Comparison of ENCODE assay signal across 25 cellular contexts in genomic region chr1:205340674-205341073, GRCh38.
"Had no signal": no experiment of that assay in that cellular context is flagged by ENCODE, and none has a peak within 500 bp of the region (broad histone marks: within the 10 kb centered on the region; RNA-seq: fewer than 3 reads in every experiment).

No MANE protein-coding gene starts in this region.

- H3K4me3 Mint-ChIP-seq: activated CD4-positive, alpha-beta memory T cell treated with anti-CD3 and anti-CD28 coated beads, Interleukin-2, amount 10 ng/mL, durations not matched to agents 7 days and 5 days; activated CD4-positive, alpha-beta T cell treated with anti-CD3 and anti-CD28 coated beads, Interleukin-2, amount 10 ng/mL, durations not matched to agents 24 days and 14 days; activated T-cell treated with anti-CD3 and anti-CD28 coated beads, Interleukin-2, amount 50 U/mL, for 4 hours; activated T-helper 17 cell treated with anti-CD3 and anti-CD28 coated beads, Interleukin-2, amount 50 U/mL, for 72 hours; mesothelial cell of epicardium; nephron progenitor cell; stimulated activated memory B cell treated with anti-CD40 and anti-IgM and Interleukin-4, amounts not matched to agents 10 μg/mL and 1 μg/mL and 100 μg/mL, for 72 hours; T-helper 17 cell had no signal

- H3K36me3 ChIP-seq: gastrocnemius medialis, neutrophil, suprapubic skin, tibial artery, upper lobe of right lung had no signal

- H3K4me3 ChIP-seq: gastrocnemius medialis, skin epidermis, suprapubic skin, tibial artery, upper lobe of right lung had no signal

- ATAC-seq: activated T-cell treated with anti-CD3 and anti-CD28 coated beads, Interleukin-2, amount 50 U/mL, for 4 hours; activated T-helper 17 cell treated with anti-CD3 and anti-CD28 coated beads, Interleukin-2, amount 50 U/mL, for 72 hours; gastrocnemius medialis; sciatic nerve; stimulated activated memory B cell treated with anti-CD40 and anti-IgM and Interleukin-4, amounts not matched to agents 10 μg/mL and 1 μg/mL and 100 μg/mL, for 72 hours; T-helper 17 cell; upper lobe of right lung had no signal

- DNase-seq: activated CD4-positive, alpha-beta memory T cell treated with anti-CD3 and anti-CD28 coated beads, Interleukin-2, amount 10 ng/mL, durations not matched to agents 7 days and 5 days; activated CD4-positive, alpha-beta T cell treated with anti-CD3 and anti-CD28 coated beads, Interleukin-2, amount 10 ng/mL, durations not matched to agents 24 days and 14 days; activated CD4-positive, CD25-positive, alpha-beta regulatory T cell treated with anti-CD3 and anti-CD28 coated beads, Interleukin-2, amount 50 U/mL, for 72 hours; activated gamma-delta T cell treated with Interleukin-2 at 50 U/mL for 16 hours; activated T-cell treated with anti-CD3 and anti-CD28 coated beads, Interleukin-2, amount 50 U/mL, for 4 hours; anterior cingulate cortex; dermis blood vessel endothelial cell; effector CD4-positive, alpha-beta T cell; gastrocnemius medialis; naive B cell; nephron progenitor cell; stimulated activated CD4-positive, alpha-beta T cell treated with anti-CD3 and anti-CD28 coated beads, Interleukin-4, amount 100 ng/mL, for 4 hours; stimulated activated CD8-positive, alpha-beta memory T cell treated with anti-CD3 and anti-CD28 coated beads, Interleukin-4, amount 100 ng/mL, for 48 hours; T-helper 17 cell; T1000; tibial artery; upper lobe of right lung had no signal

- H3K36me3 Mint-ChIP-seq: activated naive CD4-positive, alpha-beta T cell treated with anti-CD3 and anti-CD28 coated beads, Interleukin-2, amount 50 U/mL, for 72 hours; mesothelial cell of epicardium; naive B cell; stimulated activated memory B cell treated with anti-CD40 and anti-IgM and Interleukin-4, amounts not matched to agents 10 μg/mL and 1 μg/mL and 100 μg/mL, for 72 hours had no signal

- H3K9me3 Mint-ChIP-seq: activated CD4-positive, alpha-beta memory T cell treated with anti-CD3 and anti-CD28 coated beads, Interleukin-2, amount 10 ng/mL, durations not matched to agents 7 days and 5 days; activated CD4-positive, alpha-beta T cell treated with anti-CD3 and anti-CD28 coated beads, Interleukin-2, amount 10 ng/mL, durations not matched to agents 24 days and 14 days; activated naive CD4-positive, alpha-beta T cell treated with anti-CD3 and anti-CD28 coated beads, Interleukin-2, amount 50 U/mL, for 72 hours; activated T-cell treated with anti-CD3 and anti-CD28 coated beads, Interleukin-2, amount 50 U/mL, for 4 hours; activated T-helper 17 cell treated with anti-CD3 and anti-CD28 coated beads, Interleukin-2, amount 50 U/mL, for 72 hours; mesothelial cell of epicardium; naive B cell; nephron progenitor cell; stimulated activated memory B cell treated with anti-CD40 and anti-IgM and Interleukin-4, amounts not matched to agents 10 μg/mL and 1 μg/mL and 100 μg/mL, for 72 hours had no signal

- H3K9me3 ChIP-seq: gastrocnemius medialis, neutrophil, suprapubic skin, tibial artery, upper lobe of right lung had no signal

- H3K27ac ChIP-seq: gastrocnemius medialis, neutrophil, skin epidermis, suprapubic skin, tibial artery, upper lobe of right lung had no signal

- H3K27ac Mint-ChIP-seq: activated CD4-positive, alpha-beta memory T cell treated with anti-CD3 and anti-CD28 coated beads, Interleukin-2, amount 10 ng/mL, durations not matched to agents 7 days and 5 days; activated CD4-positive, alpha-beta T cell treated with anti-CD3 and anti-CD28 coated beads, Interleukin-2, amount 10 ng/mL, durations not matched to agents 24 days and 14 days; activated naive CD4-positive, alpha-beta T cell treated with anti-CD3 and anti-CD28 coated beads, Interleukin-2, amount 50 U/mL, for 72 hours; activated T-helper 17 cell treated with anti-CD3 and anti-CD28 coated beads, Interleukin-2, amount 50 U/mL, for 72 hours; mesothelial cell of epicardium; nephron progenitor cell; stimulated activated memory B cell treated with anti-CD40 and anti-IgM and Interleukin-4, amounts not matched to agents 10 μg/mL and 1 μg/mL and 100 μg/mL, for 72 hours; T-helper 17 cell had no signal
